ENCODE assay signal across 20 cellular contexts in the genomic region with DNA sequence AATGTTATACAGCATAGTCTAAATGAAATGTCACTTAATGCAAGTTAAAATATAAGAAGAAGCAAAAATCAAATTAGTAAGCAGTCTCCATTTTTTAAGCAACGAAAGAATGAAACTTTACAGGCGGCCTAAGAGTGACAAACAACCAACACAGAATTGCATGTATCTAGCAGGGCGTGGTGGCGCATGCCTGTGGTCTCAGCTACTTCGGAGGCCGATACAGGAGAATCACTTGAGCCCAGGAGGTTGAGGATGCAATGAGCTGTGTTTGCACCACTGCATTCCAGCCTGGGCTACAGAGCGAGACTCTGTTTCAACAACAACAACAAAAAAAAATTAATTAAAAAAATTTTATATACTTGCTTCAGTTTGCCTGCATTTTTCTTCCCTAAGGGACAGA. TPM values are rescaled to one million over a fixed set of nuclear protein-coding genes. Genes with fewer than 3 reads are reported as not detected.
A peak's percentile ranks its signal among the peaks of the same experiment; 100 is the strongest.
DNase-seq lines count a peak whose midpoint lies in the region; ATAC-seq, FAIRE-seq and TF ChIP-seq lines count a peak whose summit lies in the region.
"Had no signal": no experiment of that assay in that cellular context is flagged by ENCODE, and none has a peak within 500 bp of the region (broad histone marks: within the 10 kb centered on the region; RNA-seq: fewer than 3 reads in every experiment).

No MANE protein-coding gene starts in this region.

- H3K79me2 ChIP-seq in astrocyte (ENCODE audit: insufficient read depth, low read length) (peaks cover 93% of the 10 kb centered on the region), smooth muscle cell (ENCODE audit: low read depth) (peaks cover 98% of the 10 kb centered on the region)

- TF ChIP-seq CTCF in astrocyte (IDR thresholded peaks at IDR 0.05; ENCODE audit: insufficient read depth, low read depth, low read length) (no peak), smooth muscle cell (IDR thresholded peaks at IDR 0.05; ENCODE audit: borderline replicate concordance, insufficient read depth, poor library complexity, severe bottlenecking) (no peak)

- no peaks in the 10 kb centered on the region for H3K27me3 ChIP-seq in astrocyte (ENCODE audit: insufficient read depth, low read length)
- no peaks in the 10 kb centered on the region for H3K27me3 ChIP-seq in smooth muscle cell (ENCODE audit: low read depth)

- H3K36me3 ChIP-seq in astrocyte (ENCODE audit: insufficient read depth, low read length) (no peaks in the 10 kb centered on the region), smooth muscle cell (ENCODE audit: low read depth) (no peaks in the 10 kb centered on the region)

- H3K9me3 ChIP-seq in astrocyte (ENCODE audit: insufficient read depth, low read depth, low read length) (no peaks in the 10 kb centered on the region), smooth muscle cell (replicated peaks; ENCODE audit: low read depth) (no peaks in the 10 kb centered on the region)

- H3K4me3 ChIP-seq in astrocyte (ENCODE audit: insufficient read depth, low read depth, low read length) (no peak overlapping the region), smooth muscle cell (no peak overlapping the region)
- H3K4me3 ChIP-seq: GM12878, GM23248 had no signal

- CTCF ChIA-PET in activated CD4-positive, alpha-beta T cell treated with anti-CD3 and anti-CD28 coated beads, Interleukin-2, amount 10 ng/mL, durations not matched to agents 7 days and 5 days (lab: Charles Lee), result interaction anchor here (0.6 kb wide), 2 partner anchors 74 to 1116 kb away, joined by 4 to 5 read pairs; no protein-coding TSS in a partner anchor

- 50% methylated on average over 7 of the region's 7 CpGs for WGBS in smooth muscle cell (ENCODE audit: low lambda C conversion rate)

- H3K4me3 Mint-ChIP-seq in activated CD4-positive, alpha-beta T cell treated with anti-CD3 and anti-CD28 coated beads, Interleukin-2, amount 10 ng/mL, durations not matched to agents 7 days and 5 days, result no peak overlapping the region
- no peak overlapping the region for H3K4me3 Mint-ChIP-seq in astrocyte (ENCODE audit: unreplicated experiment)
- H3K4me3 Mint-ChIP-seq: CD14-positive monocyte, HFFc6 had no signal

- H2AFZ ChIP-seq in astrocyte (ENCODE audit: low read depth, low read length) (no peak overlapping the region), smooth muscle cell (ENCODE audit: low read depth) (no peak overlapping the region)
- H2AFZ ChIP-seq: GM23248 had no signal

- peaks cover 74% of the 10 kb centered on the region for H3K4me1 Mint-ChIP-seq in activated CD4-positive, alpha-beta T cell treated with anti-CD3 and anti-CD28 coated beads, Interleukin-2, amount 10 ng/mL, durations not matched to agents 7 days and 5 days
- peaks cover 49% of the 10 kb centered on the region for H3K4me1 Mint-ChIP-seq in astrocyte (ENCODE audit: low read depth, unreplicated experiment)
- H3K4me1 Mint-ChIP-seq: CD14-positive monocyte had no signal

- H3K9me3 Mint-ChIP-seq in activated CD4-positive, alpha-beta T cell treated with anti-CD3 and anti-CD28 coated beads, Interleukin-2, amount 10 ng/mL, durations not matched to agents 7 days and 5 days, result peaks cover 4% of the 10 kb centered on the region
- no peaks in the 10 kb centered on the region for H3K9me3 Mint-ChIP-seq in astrocyte (ENCODE audit: unreplicated experiment)
- H3K9me3 Mint-ChIP-seq: HFFc6 had no signal

- no peak for FAIRE-seq in astrocyte (lab: Jason Lieb, UNC)
- FAIRE-seq: GM12878, GM18507 had no signal

- H3K4me1 ChIP-seq in astrocyte (ENCODE audit: insufficient read depth, low read length) (peaks cover 6% of the 10 kb centered on the region), smooth muscle cell (ENCODE audit: low read depth) (peaks cover 38% of the 10 kb centered on the region)

- peaks cover 60% of the 10 kb centered on the region for H4K20me1 ChIP-seq in astrocyte (ENCODE audit: insufficient read depth, low read length)
- H4K20me1 ChIP-seq in smooth muscle cell (ENCODE audit: low read depth), result peaks cover 65% of the 10 kb centered on the region

- H3F3A ChIP-seq in smooth muscle cell (ENCODE audit: low read depth), result peaks cover 7% of the 10 kb centered on the region

- H3K27ac ChIP-seq in astrocyte (ENCODE audit: low read depth, low read length) (no peak overlapping the region), smooth muscle cell (ENCODE audit: low read depth) (peak overlapping the region; percentile 54)
- H3K27ac ChIP-seq: GM23248 had no signal

- DNase-seq in activated CD4-positive, alpha-beta T cell treated with anti-CD3 and anti-CD28 coated beads, Interleukin-2, amount 10 ng/mL, durations not matched to agents 7 days and 5 days, result no peak
- DNase-seq in activated CD4-positive, alpha-beta T cell treated with anti-CD3 and anti-CD28 coated beads for 48 hours, result no peak
- DNase-seq in astrocyte (ENCODE audit: low read depth) (peak; percentile 17), islet precursor cell (peak; percentile 74), smooth muscle cell (lab: John Stamatoyannopoulos, UW; ENCODE audit: unreplicated experiment) (no peak), ureter (ENCODE audit: low spot score) (no peak), HUDEP-2 (lab: John Stamatoyannopoulos, UW; ENCODE audit: unreplicated experiment in 76 of 76) (no peak)
- DNase-seq: 8988T, Calu3, GM23248, HFFc6, Karpas-422, MM.1S, NCI-H1105, NCI-H1694 treated with DMSO at 0.1 percent for 48 hours, NCI-H446 had no signal

- peak overlapping the region; percentile 54 for H3K27ac Mint-ChIP-seq in activated CD4-positive, alpha-beta T cell treated with anti-CD3 and anti-CD28 coated beads, Interleukin-2, amount 10 ng/mL, durations not matched to agents 7 days and 5 days
- H3K27ac Mint-ChIP-seq in astrocyte (ENCODE audit: unreplicated experiment), result peak overlapping the region; percentile 67
- H3K27ac Mint-ChIP-seq: CD14-positive monocyte, HFFc6 had no signal

- no peak for ATAC-seq in HG02938 (IDR thresholded peaks at IDR 0.05; ENCODE audit: unreplicated experiment)
- ATAC-seq: GM12878 had no signal

- H3K9ac ChIP-seq in astrocyte (ENCODE audit: low read length), result no peak overlapping the region
- H3K9ac ChIP-seq in smooth muscle cell (ENCODE audit: low read depth), result no peak overlapping the region
- H3K9ac ChIP-seq: GM23248 had no signal

- H3K36me3 Mint-ChIP-seq in activated CD4-positive, alpha-beta T cell treated with anti-CD3 and anti-CD28 coated beads, Interleukin-2, amount 10 ng/mL, durations not matched to agents 7 days and 5 days (ENCODE audit: low read depth), result peaks cover 23% of the 10 kb centered on the region
- H3K36me3 Mint-ChIP-seq in astrocyte (ENCODE audit: low read depth, unreplicated experiment), result peaks cover 5% of the 10 kb centered on the region

- POLR2A ChIA-PET in activated CD4-positive, alpha-beta T cell treated with anti-CD3 and anti-CD28 coated beads, Interleukin-2, amount 10 ng/mL, durations not matched to agents 7 days and 5 days (lab: Charles Lee), result no interaction called here

- no peak overlapping the region for H3K4me2 ChIP-seq in astrocyte (ENCODE audit: low read length)
- peak overlapping the region; percentile 43 for H3K4me2 ChIP-seq in smooth muscle cell

- H3K27me3 Mint-ChIP-seq in activated CD4-positive, alpha-beta T cell treated with anti-CD3 and anti-CD28 coated beads, Interleukin-2, amount 10 ng/mL, durations not matched to agents 7 days and 5 days, result no peaks in the 10 kb centered on the region
- H3K27me3 Mint-ChIP-seq in astrocyte (ENCODE audit: low read depth, unreplicated experiment), result no peaks in the 10 kb centered on the region

RNA-seq across cellular contexts. Expression of gene RBMS1, which starts 16.6 kb away (rescaled TPM):
- total RNA-seq in activated CD4-positive, alpha-beta T cell treated with anti-CD3 and anti-CD28 coated beads, Interleukin-2, amount 10 ng/mL, durations not matched to agents 7 days and 5 days, result 100 to 1,000 TPM in 1 of 2 experiments, 10 to 100 TPM in 1; 84.4 to 100 TPM
- 148 and 152 TPM in 2 replicates for total RNA-seq in astrocyte
- total RNA-seq in smooth muscle cell, result 142 and 160 TPM in 2 replicates
- 103 and 116 TPM in 2 replicates for polyA plus RNA-seq in smooth muscle cell
- total RNA-seq in ureter, result 137 TPM

Comparison
In these comparisons a context has a peak if more than half of its experiments do, and no peak if none do; other contexts are left out.
1. DNase-seq: peak in astrocyte (single experiment) and islet precursor cell (single experiment); none in activated CD4-positive, alpha-beta T cell treated with anti-CD3 and anti-CD28 coated beads, Interleukin-2, amount 10 ng/mL, durations not matched to agents 7 days and 5 days (single experiment), activated CD4-positive, alpha-beta T cell treated with anti-CD3 and anti-CD28 coated beads for 48 hours (single experiment), smooth muscle cell (single experiment), ureter (single experiment) and HUDEP-2 (0 of 76).